ENCODE assay signal across 8 cellular contexts in the genomic region with DNA sequence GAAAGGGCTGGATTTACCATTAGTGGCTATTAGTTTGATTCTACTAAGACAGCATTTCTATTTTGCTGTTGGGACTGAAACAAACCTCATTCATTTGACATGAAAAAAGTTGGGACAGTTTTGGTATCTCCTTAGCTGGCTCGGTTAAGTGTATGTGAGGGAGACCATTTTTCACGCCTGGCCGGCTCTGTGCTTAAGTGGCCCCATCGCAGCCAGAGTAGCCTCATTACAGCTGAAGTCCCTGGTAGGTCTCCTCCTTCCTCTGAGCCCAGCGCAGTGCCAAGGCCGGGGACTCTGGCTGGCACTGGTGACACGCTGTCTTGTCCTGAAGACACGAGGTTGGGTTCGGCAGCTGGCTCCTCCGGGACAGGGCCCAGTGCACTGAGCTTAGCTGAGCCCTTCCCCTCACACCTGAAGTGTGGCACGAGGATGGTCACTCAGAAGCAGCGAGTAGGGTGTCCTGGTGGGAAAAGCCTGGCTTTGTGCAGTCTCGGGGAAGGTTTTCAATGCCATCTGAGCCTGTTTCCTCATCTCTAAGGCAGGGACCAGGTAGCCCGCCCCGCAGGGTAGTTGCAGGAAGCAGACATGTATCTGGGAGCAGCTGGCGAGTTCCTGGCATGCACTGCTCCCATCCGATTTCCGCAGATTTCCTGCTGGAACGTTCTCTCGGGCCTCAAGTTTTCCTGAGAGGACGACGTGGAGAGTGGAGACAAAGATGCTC.
DNase-seq lines count a peak whose midpoint lies in the region; ATAC-seq and TF ChIP-seq lines count a peak whose summit lies in the region.

No MANE protein-coding gene starts in this region.

- TF ChIP-seq CTCF in HFF-Myc (IDR thresholded peaks at IDR 0.05; ENCODE audit: low read depth, low read length, missing control alignments) (no peak), OCI-LY1 (IDR thresholded peaks at IDR 0.05; ENCODE audit: low read length) (no peak)

- peaks cover 15% of the 10 kb centered on the region for H3K4me1 ChIP-seq in OCI-LY1 (ENCODE audit: insufficient read depth, low read length, severe bottlenecking)
- H3K4me1 ChIP-seq in duodenal mucosa (ENCODE audit: control insufficient read depth in 1 of 2, insufficient read depth in 2 of 2, low read length in 2 of 2): peaks cover 17 to 23% of the 10 kb centered on the region in 2 donors

- H3K9me3 ChIP-seq in OCI-LY1 (ENCODE audit: low read length): no peaks in the 10 kb centered on the region
- no peaks in the 10 kb centered on the region for H3K9me3 ChIP-seq in duodenal mucosa (ENCODE audit: control insufficient read depth in 1 of 2, low read length in 2 of 2)

- DNase-seq in NCI-H345 treated with DMSO at 0.1 percent for 48 hours (lab: John Stamatoyannopoulos, UW; ENCODE audit: unreplicated experiment): peak; percentile 51
- DNase-seq in NCI-H345 (lab: John Stamatoyannopoulos, UW): no peak
- DNase-seq in HFF-Myc (ENCODE audit: extremely low read depth, low read depth): no peak
- no peak for DNase-seq in naive thymus-derived CD8-positive, alpha-beta T cell
- no peak for DNase-seq in GOT3 (lab: John Stamatoyannopoulos, UW)
- DNase-seq in NCI-H526 treated with DMSO at 0.1 percent for 48 hours (lab: John Stamatoyannopoulos, UW): no peak

- no peaks in the 10 kb centered on the region for H3K79me2 ChIP-seq in OCI-LY1 (ENCODE audit: insufficient read depth, low read length)

- H3K27ac ChIP-seq in OCI-LY1 (ENCODE audit: low read depth, low read length, poor library complexity, severe bottlenecking) (no peak overlapping the region), duodenal mucosa (ENCODE audit: low read depth, low read length) (peak overlapping the region; percentile 89)

- peaks cover 8 to 25% (median 18%) of the 10 kb centered on the region in 4 donors for H3K4me1 Mint-ChIP-seq in naive thymus-derived CD8-positive, alpha-beta T cell

- H3K4me2 ChIP-seq in OCI-LY1 (ENCODE audit: low read length): peak overlapping the region; percentile 72

- H3K27me3 ChIP-seq in OCI-LY1 (ENCODE audit: insufficient read depth, low read length) (no peaks in the 10 kb centered on the region), duodenal mucosa (ENCODE audit: control insufficient read depth in 1 of 2, insufficient read depth in 2 of 2, low read length in 2 of 2) (no peaks in the 10 kb centered on the region)

- H3K36me3 Mint-ChIP-seq in naive thymus-derived CD8-positive, alpha-beta T cell: peaks cover 0 to 6% (median 0%) of the 10 kb centered on the region in 3 donors

- peaks cover 0 to 17% (median 6%) of the 10 kb centered on the region in 9 donors for H3K9me3 Mint-ChIP-seq in naive thymus-derived CD8-positive, alpha-beta T cell

- peak; percentile 2 to 5 for ATAC-seq in naive thymus-derived CD8-positive, alpha-beta T cell

- no peaks in the 10 kb centered on the region for H3F3A ChIP-seq in OCI-LY1 (ENCODE audit: insufficient read depth, low read length)

- H3K9ac ChIP-seq in OCI-LY1 (ENCODE audit: low read length) (peak overlapping the region; percentile 60), duodenal mucosa (ENCODE audit: low read depth in 1 of 2, low read length in 2 of 2) (peak overlapping the region; percentile 59 to 83)

- H3K27me3 Mint-ChIP-seq in naive thymus-derived CD8-positive, alpha-beta T cell: peaks cover 0 to 4% (median 0%) of the 10 kb centered on the region in 5 donors

- POLR2A ChIA-PET in naive thymus-derived CD8-positive, alpha-beta T cell (lab: Charles Lee): interaction anchor here (0.6 to 3.1 kb wide), 13 partner anchors 8 to 1750 kb away, joined by 3 to 25 read pairs (median 4); partner anchors contain the start of genes BRWD1, DYRK1A, MORC3 and VPS26C

- peak overlapping the region; percentile 36; the same call in 1 of the 2 replicates for H2AFZ ChIP-seq in OCI-LY1 (ENCODE audit: low read length)

- H3K36me3 ChIP-seq in OCI-LY1 (ENCODE audit: insufficient read depth, low read length) (no peaks in the 10 kb centered on the region), duodenal mucosa (ENCODE audit: control insufficient read depth in 1 of 2, insufficient read depth in 2 of 2, low read length in 2 of 2) (no peaks in the 10 kb centered on the region)

- H4K20me1 ChIP-seq in OCI-LY1 (ENCODE audit: insufficient read depth, low read length): no peaks in the 10 kb centered on the region

- peak overlapping the region; percentile 95 to 99 (median 98) for H3K4me3 Mint-ChIP-seq in naive thymus-derived CD8-positive, alpha-beta T cell

- no peaks in the 10 kb centered on the region for H3K9me2 ChIP-seq in OCI-LY1 (ENCODE audit: low read depth, low read length)

- H3K4me3 ChIP-seq in HFF-Myc (replicated peaks; ENCODE audit: low read depth, low read length) (peak overlapping the region; percentile 54), OCI-LY1 (ENCODE audit: low read depth, low read length, poor library complexity, severe bottlenecking) (peak overlapping the region; percentile 66), duodenal mucosa (ENCODE audit: low read depth in 1 of 2, low read length in 2 of 2) (peak overlapping the region; percentile 85 to 91)

- H3K27ac Mint-ChIP-seq in naive thymus-derived CD8-positive, alpha-beta T cell: peak overlapping the region; percentile 93 to 100 (median 99)
